Comparison of ENCODE assay signal across 9 cellular contexts in genomic region chr9:96382175-96382574, GRCh38. TPM values are rescaled to one million over a fixed set of nuclear protein-coding genes. Genes with fewer than 3 reads are reported as not detected.
DNase-seq lines count a peak whose midpoint lies in the region; ATAC-seq and TF ChIP-seq lines count a peak whose summit lies in the region.
"Had no signal": no experiment of that assay in that cellular context is flagged by ENCODE, and none has a peak within 500 bp of the region (broad histone marks: within the 10 kb centered on the region; RNA-seq: fewer than 3 reads in every experiment).

No MANE protein-coding gene starts in this region.

- H3K27ac ChIP-seq in endodermal cell (ENCODE audit: low read depth, low read length) (no peak overlapping the region), lower lobe of right lung (no peak overlapping the region)
- H3K27ac ChIP-seq: KMS-11 had no signal

- H3K4me3 Mint-ChIP-seq in endodermal cell, result peak overlapping the region; percentile 75

- peaks cover 22% of the 10 kb centered on the region for H3K4me1 Mint-ChIP-seq in endodermal cell

- H3K36me3 ChIP-seq in MG63, result peaks cover 21% of the 10 kb centered on the region
- H3K36me3 ChIP-seq in endodermal cell (ENCODE audit: control insufficient read depth, insufficient read depth, low read length), result peaks cover 18% of the 10 kb centered on the region
- no peaks in the 10 kb centered on the region for H3K36me3 ChIP-seq in lower lobe of right lung

- no peak overlapping the region for H3K27ac Mint-ChIP-seq in endodermal cell

- no peaks in the 10 kb centered on the region for H3K27me3 Mint-ChIP-seq in endodermal cell (ENCODE audit: insufficient read depth)

- 89 to 94% methylated on average over 2 of the region's 2 CpGs for WGBS in endodermal cell (ENCODE audit: insufficient coverage in 1 of 2, insufficient read length in 1 of 2), 2 experiments

- H3K27me3 ChIP-seq in MG63 (no peaks in the 10 kb centered on the region), endodermal cell (ENCODE audit: control insufficient read depth, insufficient read depth, low read length, poor library complexity, severe bottlenecking) (no peaks in the 10 kb centered on the region), lower lobe of right lung (ENCODE audit: low read depth) (no peaks in the 10 kb centered on the region)

- peaks cover 21% of the 10 kb centered on the region for H3K36me3 Mint-ChIP-seq in endodermal cell (ENCODE audit: low read depth)

- peak; percentile 25 for DNase-seq in EH (ENCODE audit: low read depth)
- peak; percentile 28 for DNase-seq in MG63
- DNase-seq in endodermal cell, result no peak
- DNase-seq in pons (ENCODE audit: low spot score), result peak; percentile 29
- DNase-seq in superior temporal gyrus (ENCODE audit: extremely low spot score), result no peak
- no peak for DNase-seq in lower lobe of right lung
- no peak for DNase-seq in NCI-H1092 (lab: John Stamatoyannopoulos, UW)
- DNase-seq: NCI-H69 had no signal

- intact Hi-C loops in lower lobe of right lung (cut with DNase I), result no loop called here

- TF ChIP-seq CTCF in endodermal cell (conservative IDR thresholded peaks at IDR 0.05) (no peak), lower lobe of right lung (IDR thresholded peaks at IDR 0.05) (no peak)

- no peaks in the 10 kb centered on the region for H3K9me3 Mint-ChIP-seq in endodermal cell

- no peaks in the 10 kb centered on the region; the same call in 1 of the 2 replicates for H3K9me3 ChIP-seq in MG63
- H3K9me3 ChIP-seq in endodermal cell (ENCODE audit: control insufficient read depth, low read length), result no peaks in the 10 kb centered on the region
- H3K9me3 ChIP-seq in lower lobe of right lung, result no peaks in the 10 kb centered on the region

- H3K4me1 ChIP-seq in endodermal cell (ENCODE audit: control insufficient read depth, insufficient read depth, low read length) (peaks cover 3% of the 10 kb centered on the region), lower lobe of right lung (peaks cover 18% of the 10 kb centered on the region)

- no peak for ATAC-seq in lower lobe of right lung

- H3K4me3 ChIP-seq in MG63 (no peak overlapping the region), endodermal cell (ENCODE audit: low read length) (peak overlapping the region; percentile 88), lower lobe of right lung (no peak overlapping the region)

- no peak overlapping the region for H3K9ac ChIP-seq in endodermal cell (ENCODE audit: extremely low read depth, low read length, poor library complexity, severe bottlenecking)
- H3K9ac ChIP-seq: KMS-11 had no signal

RNA-seq across cellular contexts. Expression of gene SLC35D2, which starts 1.3 kb away (rescaled TPM):
- total RNA-seq in MG63 (2014; rRNA removed; shearing (Covaris generic); ENCODE audit: low replicate concordance), result 5.2 and 15.4 TPM in 2 replicates
- total RNA-seq in endodermal cell (10 to 100 TPM; 31.9 to 36.2 TPM), lower lobe of right lung (32.4 TPM)
- 14.7 TPM for polyA plus RNA-seq in endodermal cell (2013, experiment 1 of 2)
- 14.5 TPM for polyA plus RNA-seq in endodermal cell (2013, experiment 2 of 2)

RNA-seq across cellular contexts. Expression of gene ZNF367, which starts 36.0 kb away (rescaled TPM):
- 24.0 and 25.8 TPM in 2 replicates for total RNA-seq in MG63 (2014; rRNA removed; shearing (Covaris generic); ENCODE audit: low replicate concordance)
- total RNA-seq in endodermal cell (10 to 100 TPM in 1 of 2 donors, 1 to 10 TPM in 1; 7.7 to 10.6 TPM), lower lobe of right lung (1.1 TPM)
- polyA plus RNA-seq in endodermal cell (2013, experiment 1 of 2), result 9.5 TPM
- 10.2 TPM for polyA plus RNA-seq in endodermal cell (2013, experiment 2 of 2)

Comparison
In these comparisons a context has a peak if more than half of its experiments do, and no peak if none do; other contexts are left out.
1. DNase-seq: peak in EH (single experiment), MG63 (single experiment) and pons (single experiment); none in endodermal cell (single experiment), superior temporal gyrus (single experiment), lower lobe of right lung (single experiment) and NCI-H1092 (single experiment).